8 cellular contexts compared by ENCODE assay signal in genomic region chr2:32063310-32064020, GRCh38. TPM values are rescaled to one million over a fixed set of nuclear protein-coding genes. Genes with fewer than 3 reads are reported as not detected.
A peak's percentile ranks its signal among the peaks of the same experiment; 100 is the strongest.
DNase-seq lines count a peak whose midpoint lies in the region; ATAC-seq and TF ChIP-seq lines count a peak whose summit lies in the region.

TSS of gene SPAST (plus strand) at chr2:32063556. CDS start at chr2:32063832, 276 bp downstream.

- TF ChIP-seq CTCF in 22Rv1 (IDR thresholded peaks at IDR 0.05) (peak; percentile 57), hepatocyte (IDR thresholded peaks at IDR 0.05; ENCODE audit: poor library complexity) (no peak)

- peak within 1 kb of the TSS; percentile 87 for H2AFZ ChIP-seq in hepatocyte

- peaks cover 3% of the 10 kb centered on the region for H4K20me1 ChIP-seq in hepatocyte (ENCODE audit: insufficient read depth, poor library complexity, severe bottlenecking)

- H3K4me2 ChIP-seq in hepatocyte: peak within 1 kb of the TSS; percentile 84

- DNase-seq in NCI-H2081 (lab: John Stamatoyannopoulos, UW) (peak; percentile 98 to 99), T1000 (lab: John Stamatoyannopoulos, UW) (peak; percentile 94), astrocyte of the hippocampus (ENCODE audit: low read depth, low spot score) (peak; percentile 99), hepatocyte (ENCODE audit: low spot score) (peak; percentile 99), renal cortical epithelial cell (ENCODE audit: low read depth) (peak; percentile 89)

- WGBS in hepatocyte (ENCODE audit: low lambda C conversion rate, missing lambda C conversion rate): under 1% methylated on average over 48 of the region's 79 CpGs

- peaks cover 40% of the 10 kb centered on the region for H3K79me2 ChIP-seq in hepatocyte

- H3K27me3 ChIP-seq in hepatocyte: no peaks in the 10 kb centered on the region

- H3K4me1 ChIP-seq in hepatocyte (ENCODE audit: insufficient read depth): no peaks in the 10 kb centered on the region

- ATAC-seq in GM18511 (IDR thresholded peaks at IDR 0.05; ENCODE audit: unreplicated experiment) (peak; percentile 97), HG03039 (IDR thresholded peaks at IDR 0.05; ENCODE audit: unreplicated experiment) (peak; percentile 94)

- H3K9me3 ChIP-seq in hepatocyte (ENCODE audit: low read depth): no peaks in the 10 kb centered on the region

- H3K36me3 ChIP-seq in hepatocyte (replicated peaks; ENCODE audit: insufficient read depth, low read depth): no peaks in the 10 kb centered on the region

- no peaks in the 10 kb centered on the region for H3K9me2 ChIP-seq in hepatocyte (replicated peaks; ENCODE audit: insufficient read depth)

- H3K27ac ChIP-seq in 22Rv1 (peak within 1 kb of the TSS; percentile 89), hepatocyte (peak within 1 kb of the TSS; percentile 93)

- H3K4me3 ChIP-seq in hepatocyte: peak within 1 kb of the TSS; percentile 80

RNA-seq across cellular contexts. Expression of gene SPAST, which starts in this region (rescaled TPM):
- total RNA-seq in hepatocyte (31.1 and 32.4 TPM in 2 replicates), renal cortical epithelial cell (25.4 and 33.1 TPM in 2 replicates)
- polyA plus RNA-seq in hepatocyte: 8.9 and 9.0 TPM in 2 replicates

Comparison
In these comparisons a context has a peak if more than half of its experiments do, and no peak if none do; other contexts are left out.
1. Peak in every context shown above with its lines: DNase-seq, ATAC-seq, H3K4me3 ChIP-seq and H3K27ac ChIP-seq.